ENCODE assay signal across 8 cellular contexts in genomic region chr7:152463714-152464311, GRCh38. TPM values are rescaled to one million over a fixed set of nuclear protein-coding genes. Genes with fewer than 3 reads are reported as not detected.
DNase-seq lines count a peak whose midpoint lies in the region; ATAC-seq and TF ChIP-seq lines count a peak whose summit lies in the region.

No MANE protein-coding gene starts in this region.

- H3K27ac Mint-ChIP-seq in activated CD4-positive, alpha-beta T cell treated with anti-CD3 and anti-CD28 coated beads, Interleukin-2, amount 10 ng/mL, durations not matched to agents 24 days and 14 days: peak overlapping the region; percentile 69

- peak; percentile 78 for DNase-seq in NCI-H524 treated with DMSO at 0.1 percent for 48 hours (lab: John Stamatoyannopoulos, UW)
- peak; percentile 100 for DNase-seq in activated CD4-positive, alpha-beta T cell treated with anti-CD3 and anti-CD28 coated beads, Interleukin-2, amount 10 ng/mL, durations not matched to agents 24 days and 14 days
- DNase-seq in coronary artery (ENCODE audit: low spot score): peak; percentile 100
- DNase-seq in left kidney (ENCODE audit: low read depth, low spot score): peak; percentile 100
- peak; percentile 100 for DNase-seq in stimulated activated CD4-positive, alpha-beta T cell treated with anti-CD3 and anti-CD28 coated beads, Interleukin-1b, Interleukin-23, amount 100 ng/mL, for 48 hours

- peak overlapping the region; percentile 100 for H3K27ac ChIP-seq in BLaER1
- peak overlapping the region; percentile 95 to 100 for H3K27ac ChIP-seq in coronary artery

- peak overlapping the region; percentile 64 for H3K4me2 ChIP-seq in BLaER1

- TF ChIP-seq CTCF in coronary artery (IDR thresholded peaks at IDR 0.05): no peak

- H3K4me1 ChIP-seq in BLaER1: peaks cover 49% of the 10 kb centered on the region

- peaks cover 2% of the 10 kb centered on the region for H3K36me3 Mint-ChIP-seq in activated CD4-positive, alpha-beta T cell treated with anti-CD3 and anti-CD28 coated beads, Interleukin-2, amount 10 ng/mL, durations not matched to agents 24 days and 14 days (ENCODE audit: low read depth)

- no peaks in the 10 kb centered on the region for H3K36me3 ChIP-seq in BLaER1

- peaks cover 3% of the 10 kb centered on the region for H3K9me3 Mint-ChIP-seq in activated CD4-positive, alpha-beta T cell treated with anti-CD3 and anti-CD28 coated beads, Interleukin-2, amount 10 ng/mL, durations not matched to agents 24 days and 14 days

- peaks cover 12% of the 10 kb centered on the region for H3K4me1 Mint-ChIP-seq in activated CD4-positive, alpha-beta T cell treated with anti-CD3 and anti-CD28 coated beads, Interleukin-2, amount 10 ng/mL, durations not matched to agents 24 days and 14 days

- H3K27me3 Mint-ChIP-seq in activated CD4-positive, alpha-beta T cell treated with anti-CD3 and anti-CD28 coated beads, Interleukin-2, amount 10 ng/mL, durations not matched to agents 24 days and 14 days: peaks cover 1% of the 10 kb centered on the region

- H3K4me3 ChIP-seq in BLaER1 (peak overlapping the region; percentile 89), coronary artery (peak overlapping the region; percentile 80)

- intact Hi-C loops in activated CD4-positive, alpha-beta T cell treated with anti-CD3 and anti-CD28 coated beads, Interleukin-2, amount 10 ng/mL, durations not matched to agents 24 days and 14 days (cut with micrococcal nuclease): loop anchor here (1.0 to 10.0 kb wide), 7 partner anchors 28 to 1379 kb away; partner anchors contain the start of genes ACTR3B, AGAP3, FASTK and GALNT11

- H4K20me1 ChIP-seq in BLaER1: no peaks in the 10 kb centered on the region

- H3K9ac ChIP-seq in BLaER1: peak overlapping the region; percentile 99

- H3K9me3 ChIP-seq in BLaER1: peaks cover 4% of the 10 kb centered on the region; the same call in 1 of the 2 replicates

- peak overlapping the region; percentile 97 for H3K4me3 Mint-ChIP-seq in activated CD4-positive, alpha-beta T cell treated with anti-CD3 and anti-CD28 coated beads, Interleukin-2, amount 10 ng/mL, durations not matched to agents 24 days and 14 days

- ATAC-seq in GM19324 (IDR thresholded peaks at IDR 0.05; ENCODE audit: low FRiP score, unreplicated experiment): peak; percentile 96
- ATAC-seq in HG03460 (IDR thresholded peaks at IDR 0.05; ENCODE audit: unreplicated experiment): peak; percentile 83

- no peaks in the 10 kb centered on the region for H3K27me3 ChIP-seq in BLaER1

RNA-seq across cellular contexts. Expression of gene KMT2C, which starts 28.0 kb away (rescaled TPM):
- 59.4 and 68.4 TPM in 2 replicates for total RNA-seq in activated CD4-positive, alpha-beta T cell treated with anti-CD3 and anti-CD28 coated beads, Interleukin-2, amount 10 ng/mL, durations not matched to agents 24 days and 14 days

Comparison
In these comparisons a context has a peak if more than half of its experiments do, and no peak if none do; other contexts are left out.
1. Peak in every context shown above with its lines: DNase-seq, ATAC-seq, H3K4me3 ChIP-seq and H3K27ac ChIP-seq.